Comparison of ENCODE assay signal across 9 cellular contexts in the genomic region with DNA sequence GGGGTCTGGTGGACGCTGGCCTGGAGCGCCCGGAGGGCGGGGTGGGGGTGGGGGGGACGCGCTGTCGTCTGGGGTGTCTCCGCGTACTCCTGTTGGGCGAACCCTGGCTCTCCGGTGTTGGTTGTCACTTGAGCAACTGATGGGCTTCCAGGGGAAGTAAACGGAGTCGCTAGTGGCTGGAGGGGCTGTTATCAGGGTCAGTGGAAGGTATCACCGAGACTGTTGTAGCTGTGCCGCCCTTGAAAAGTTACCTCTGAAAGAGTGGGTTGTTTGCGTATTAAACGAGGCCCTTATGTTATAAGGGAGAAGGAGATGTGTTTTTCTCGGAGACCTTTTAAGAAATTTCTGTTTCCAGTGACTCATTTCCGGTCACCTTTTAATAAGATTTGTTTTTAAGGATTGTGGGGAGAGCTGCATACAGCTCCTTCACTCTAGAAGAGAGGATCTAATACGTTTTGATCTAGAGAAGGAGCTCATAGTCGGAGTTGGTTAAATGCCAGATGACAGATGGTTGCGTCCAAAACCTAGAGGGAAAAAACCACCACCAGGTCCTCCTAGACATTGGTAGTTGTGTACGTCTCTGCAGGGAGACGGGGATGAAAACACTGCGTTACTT. TPM values are rescaled to one million over a fixed set of nuclear protein-coding genes. Genes with fewer than 3 reads are reported as not detected.
DNase-seq lines count a peak whose midpoint lies in the region; ATAC-seq and TF ChIP-seq lines count a peak whose summit lies in the region.
"Had no signal": no experiment of that assay in that cellular context is flagged by ENCODE, and none has a peak within 500 bp of the region (broad histone marks: within the 10 kb centered on the region; RNA-seq: fewer than 3 reads in every experiment).

No MANE protein-coding gene starts in this region.

- H3K27ac Mint-ChIP-seq in activated naive CD8-positive, alpha-beta T cell = no peak overlapping the region
- H3K27ac Mint-ChIP-seq in activated naive CD8-positive, alpha-beta T cell treated with anti-CD3 and anti-CD28 coated beads, Interleukin-2, amount 50 U/mL, for 24 hours = no peak overlapping the region
- H3K27ac Mint-ChIP-seq in activated T-helper 17 cell treated with anti-CD3 and anti-CD28 coated beads, Interleukin-2, amount 50 U/mL, for 72 hours = no peak overlapping the region

- H3K36me3 Mint-ChIP-seq in activated naive CD8-positive, alpha-beta T cell = no peaks in the 10 kb centered on the region
- H3K36me3 Mint-ChIP-seq in activated naive CD8-positive, alpha-beta T cell treated with anti-CD3 and anti-CD28 coated beads, Interleukin-2, amount 50 U/mL, for 24 hours (ENCODE audit: low read depth) = no peaks in the 10 kb centered on the region
- H3K36me3 Mint-ChIP-seq in activated T-helper 17 cell treated with anti-CD3 and anti-CD28 coated beads, Interleukin-2, amount 50 U/mL, for 72 hours (ENCODE audit: low read depth) = no peaks in the 10 kb centered on the region

- ATAC-seq in activated naive CD8-positive, alpha-beta T cell treated with anti-CD3 and anti-CD28 coated beads, Interleukin-2, amount 50 U/mL, for 24 hours = no peak
- no peak for ATAC-seq in GM19467 (IDR thresholded peaks at IDR 0.05; ENCODE audit: unreplicated experiment)
- no peak for ATAC-seq in activated T-helper 17 cell treated with anti-CD3 and anti-CD28 coated beads, Interleukin-2, amount 50 U/mL, for 72 hours (replicated peaks)

- DNase-seq in activated naive CD8-positive, alpha-beta T cell treated with anti-CD3 and anti-CD28 coated beads, Interleukin-2, amount 50 U/mL, for 24 hours = no peak
- no peak for DNase-seq in brain microvascular endothelial cell
- peak; percentile 6 for DNase-seq in kidney tubule cell (ENCODE audit: low spot score)
- no peak for DNase-seq in NCI-H345 treated with DMSO at 0.1 percent for 48 hours (lab: John Stamatoyannopoulos, UW; ENCODE audit: unreplicated experiment)

- H3K36me3 ChIP-seq in brain microvascular endothelial cell (replicated peaks) (no peaks in the 10 kb centered on the region), urinary bladder (ENCODE audit: insufficient read depth) (no peaks in the 10 kb centered on the region)

- H3K27me3 Mint-ChIP-seq in activated naive CD8-positive, alpha-beta T cell = peaks cover 28% of the 10 kb centered on the region
- H3K27me3 Mint-ChIP-seq in activated naive CD8-positive, alpha-beta T cell treated with anti-CD3 and anti-CD28 coated beads, Interleukin-2, amount 50 U/mL, for 24 hours = peaks cover 52% of the 10 kb centered on the region
- peaks cover 34% of the 10 kb centered on the region for H3K27me3 Mint-ChIP-seq in activated T-helper 17 cell treated with anti-CD3 and anti-CD28 coated beads, Interleukin-2, amount 50 U/mL, for 72 hours

- peaks cover 32% of the 10 kb centered on the region for H3K27me3 ChIP-seq in brain microvascular endothelial cell (replicated peaks)

- no peaks in the 10 kb centered on the region for H3K4me1 Mint-ChIP-seq in activated naive CD8-positive, alpha-beta T cell (ENCODE audit: low read depth)
- H3K4me1 Mint-ChIP-seq in activated naive CD8-positive, alpha-beta T cell treated with anti-CD3 and anti-CD28 coated beads, Interleukin-2, amount 50 U/mL, for 24 hours = peaks cover 2% of the 10 kb centered on the region
- no peaks in the 10 kb centered on the region for H3K4me1 Mint-ChIP-seq in activated T-helper 17 cell treated with anti-CD3 and anti-CD28 coated beads, Interleukin-2, amount 50 U/mL, for 72 hours

- no peaks in the 10 kb centered on the region for H3K4me1 ChIP-seq in urinary bladder (ENCODE audit: insufficient read depth)

- H3K4me3 Mint-ChIP-seq in activated naive CD8-positive, alpha-beta T cell = peak overlapping the region; percentile 33
- no peak overlapping the region for H3K4me3 Mint-ChIP-seq in activated naive CD8-positive, alpha-beta T cell treated with anti-CD3 and anti-CD28 coated beads, Interleukin-2, amount 50 U/mL, for 24 hours
- H3K4me3 Mint-ChIP-seq in activated T-helper 17 cell treated with anti-CD3 and anti-CD28 coated beads, Interleukin-2, amount 50 U/mL, for 72 hours = no peak overlapping the region

- no peak for TF ChIP-seq CTCF in brain microvascular endothelial cell (IDR thresholded peaks at IDR 0.05; ENCODE audit: low read depth, low read length, missing control alignments)

- in situ Hi-C loops in brain microvascular endothelial cell (cut with HindIII; ENCODE audit: low pct_ligation_motif_present, low sequenced_read_pairs) = no loop called here

- no peaks in the 10 kb centered on the region for H3K9me3 Mint-ChIP-seq in activated naive CD8-positive, alpha-beta T cell (ENCODE audit: low read depth)
- H3K9me3 Mint-ChIP-seq in activated naive CD8-positive, alpha-beta T cell treated with anti-CD3 and anti-CD28 coated beads, Interleukin-2, amount 50 U/mL, for 24 hours = no peaks in the 10 kb centered on the region
- H3K9me3 Mint-ChIP-seq in activated T-helper 17 cell treated with anti-CD3 and anti-CD28 coated beads, Interleukin-2, amount 50 U/mL, for 72 hours = no peaks in the 10 kb centered on the region

- peak overlapping the region; percentile 51 for H3K4me3 ChIP-seq in brain microvascular endothelial cell (ENCODE audit: low read depth, low read length)
- peak overlapping the region; percentile 42 for H3K4me3 ChIP-seq in urinary bladder (ENCODE audit: low read depth, low read length)

- WGBS in urinary bladder = 7% methylated on average over 25 of the region's 25 CpGs

- no peak overlapping the region for H3K27ac ChIP-seq in brain microvascular endothelial cell
- no peak overlapping the region for H3K27ac ChIP-seq in urinary bladder (ENCODE audit: low read depth)

RNA-seq across cellular contexts. Expression of gene DBX2, which starts 0.7 kb away (rescaled TPM):
- total RNA-seq in urinary bladder = 0.26 TPM
- 0.03 TPM for polyA plus RNA-seq in urinary bladder
- total RNA-seq in activated T-helper 17 cell treated with anti-CD3 and anti-CD28 coated beads, Interleukin-2, amount 50 U/mL, for 72 hours = not detected
- total RNA-seq: glomerular endothelial cell had no signal
